ENCODE assay signal across 8 cellular contexts in the genomic region with DNA sequence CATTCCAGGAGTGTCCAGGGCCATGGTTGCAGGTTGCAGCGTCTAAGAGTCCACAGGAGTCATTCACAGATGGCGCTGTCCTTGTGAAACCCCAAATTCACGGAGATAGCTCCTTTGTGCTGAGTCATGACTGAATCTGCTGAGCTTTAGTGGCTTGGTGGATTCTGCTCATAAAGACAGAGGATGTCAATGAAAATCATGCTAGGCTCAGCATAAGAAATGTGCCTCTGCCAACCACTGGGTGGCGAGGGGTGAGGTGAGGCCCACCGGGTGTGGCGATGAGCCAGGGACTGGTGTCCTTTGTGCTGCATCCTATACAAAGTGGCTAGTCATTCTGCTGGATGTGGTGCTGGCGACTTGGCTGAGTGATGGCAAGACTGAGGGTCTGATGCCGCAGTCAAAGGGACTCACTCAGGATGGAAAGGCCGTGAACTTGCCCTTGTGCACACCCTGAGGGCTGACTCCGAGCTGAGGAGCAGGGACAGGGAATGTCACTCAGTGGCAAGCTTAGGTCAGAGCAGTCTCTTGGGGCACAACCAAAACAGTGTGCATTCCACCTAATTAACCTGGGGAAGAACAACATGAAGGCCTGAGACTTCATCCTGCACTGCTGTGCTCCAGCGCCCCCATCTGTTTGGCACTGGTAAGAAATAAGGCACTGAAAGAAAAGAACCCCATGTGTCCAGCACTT.
A peak's percentile ranks its signal among the peaks of the same experiment; 100 is the strongest.
DNase-seq lines count a peak whose midpoint lies in the region; ATAC-seq and TF ChIP-seq lines count a peak whose summit lies in the region.

No MANE protein-coding gene starts in this region.

- intact Hi-C loops in sciatic nerve (cut with DNase I) (no loop called here), esophagus muscularis mucosa (cut with DNase I) (no loop called here)

- H3K4me1 ChIP-seq in BE2C (peaks cover 11% of the 10 kb centered on the region), OCI-LY3 (ENCODE audit: low read length) (peaks cover 36% of the 10 kb centered on the region), esophagus muscularis mucosa (peaks cover 0 to 1% (median under 1%) of the 10 kb centered on the region in 4 donors)

- no peak overlapping the region for H2AFZ ChIP-seq in OCI-LY3 (ENCODE audit: low read depth, low read length)

- H3K4me2 ChIP-seq in OCI-LY3 (ENCODE audit: low read length): peak overlapping the region; percentile 56

- H3K27me3 ChIP-seq in BE2C: no peaks in the 10 kb centered on the region
- H3K27me3 ChIP-seq in OCI-LY3 (ENCODE audit: low read depth, low read length): no peaks in the 10 kb centered on the region
- no peaks in the 10 kb centered on the region for H3K27me3 ChIP-seq in esophagus muscularis mucosa

- no peaks in the 10 kb centered on the region for H3K36me3 ChIP-seq in BE2C
- H3K36me3 ChIP-seq in OCI-LY3 (replicated peaks; ENCODE audit: low read depth, low read length): peaks cover 21% of the 10 kb centered on the region
- peaks cover 0 to 9% (median 0%) of the 10 kb centered on the region in 4 donors for H3K36me3 ChIP-seq in esophagus muscularis mucosa

- no peak for TF ChIP-seq POLR2A in esophagus muscularis mucosa (IDR thresholded peaks at IDR 0.05; ENCODE audit: low read depth)

- peak overlapping the region; percentile 44; the same call in 1 of the 2 replicates for H3K9ac ChIP-seq in OCI-LY3 (ENCODE audit: low read length)

- H3K4me3 ChIP-seq in BE2C (ENCODE audit: low read depth, low read length): no peak overlapping the region
- H3K4me3 ChIP-seq in OCI-LY3 (ENCODE audit: low read length): peak overlapping the region; percentile 0; the same call in 1 of the 2 replicates
- H3K4me3 ChIP-seq in epithelial cell of esophagus (ENCODE audit: low read length): no peak overlapping the region
- H3K4me3 ChIP-seq in esophagus muscularis mucosa: no peak overlapping the region

- TF ChIP-seq EP300 in esophagus muscularis mucosa (IDR thresholded peaks at IDR 0.05): no peak

- TF ChIP-seq CTCF in BE2C (IDR thresholded peaks at IDR 0.05; ENCODE audit: low read depth, low read length): peak; percentile 64
- peak; percentile 18 for TF ChIP-seq CTCF in GM20000 (IDR thresholded peaks at IDR 0.05; ENCODE audit: extremely low read depth, missing control alignments)
- TF ChIP-seq CTCF in OCI-LY3 (IDR thresholded peaks at IDR 0.05; ENCODE audit: low read depth, low read length): peak; percentile 67
- TF ChIP-seq CTCF in epithelial cell of esophagus (IDR thresholded peaks at IDR 0.05; ENCODE audit: insufficient read depth, low read depth, low read length, missing control alignments): peak; percentile 27
- TF ChIP-seq CTCF in esophagus muscularis mucosa (IDR thresholded peaks at IDR 0.05): no peak

- DNase-seq in BE2C (peak; percentile 70), GM20000 (ENCODE audit: low spot score) (peak; percentile 50), epithelial cell of esophagus (ENCODE audit: low read depth) (peak; percentile 39), sciatic nerve (ENCODE audit: low spot score) (no peak), esophagus muscularis mucosa (ENCODE audit: extremely low spot score) (no peak), midbrain (lab: John Stamatoyannopoulos, UW) (no peak), GOT3 (lab: John Stamatoyannopoulos, UW) (no peak)

- H3K9me3 ChIP-seq in BE2C (no peaks in the 10 kb centered on the region), OCI-LY3 (ENCODE audit: insufficient read depth, low read length) (peaks cover 5% of the 10 kb centered on the region), esophagus muscularis mucosa (no peaks in the 10 kb centered on the region)

- peaks cover 3% of the 10 kb centered on the region; the same call in 1 of the 2 replicates for H3K79me2 ChIP-seq in OCI-LY3 (ENCODE audit: low read length)

- WGBS in esophagus muscularis mucosa: 84% methylated on average over 5 of the region's 11 CpGs

- H4K20me1 ChIP-seq in OCI-LY3 (ENCODE audit: insufficient read depth, low read length): no peaks in the 10 kb centered on the region

- peak overlapping the region; percentile 60 for H3K27ac ChIP-seq in OCI-LY3 (ENCODE audit: low read length)
- H3K27ac ChIP-seq in esophagus muscularis mucosa (replicated peaks in 1 of 4): no peak overlapping the region

- peak; percentile 24 for ATAC-seq in sciatic nerve

Comparison
In these comparisons a context has a peak if more than half of its experiments do, and no peak if none do; other contexts are left out.
1. DNase-seq: peak in BE2C (single experiment), GM20000 (single experiment) and epithelial cell of esophagus (single experiment); none in sciatic nerve (single experiment), esophagus muscularis mucosa (single experiment), midbrain (single experiment) and GOT3 (single experiment).
2. CTCF ChIP-seq: peak in BE2C (single experiment), GM20000 (single experiment), OCI-LY3 (single experiment) and epithelial cell of esophagus (single experiment); none in esophagus muscularis mucosa (0 of 3).